10 cellular contexts compared by ENCODE assay signal in genomic region chr7:131076711-131077170, GRCh38.
DNase-seq lines count a peak whose midpoint lies in the region; ATAC-seq, FAIRE-seq and TF ChIP-seq lines count a peak whose summit lies in the region.
"Had no signal": no experiment of that assay in that cellular context is flagged by ENCODE, and none has a peak within 500 bp of the region (broad histone marks: within the 10 kb centered on the region; RNA-seq: fewer than 3 reads in every experiment).

No MANE protein-coding gene starts in this region.

- no peak overlapping the region for H3K4me3 ChIP-seq in testis

- CTCF ChIA-PET in HEK293T (lab: Yijun Ruan, JAX) = no interaction called here

- H3K4me3 Mint-ChIP-seq in activated T-helper 17 cell treated with anti-CD3 and anti-CD28 coated beads, Interleukin-2, amount 50 U/mL, for 72 hours = peak overlapping the region; percentile 54
- H3K4me3 Mint-ChIP-seq in stimulated activated effector memory CD8-positive, alpha-beta T cell treated with anti-CD3 and anti-CD28 coated beads, Interleukin-12 subunit alpha, Interleukin-12 subunit beta, amount 100 ng/mL, for 72 hours = peak overlapping the region; percentile 22
- H3K4me3 Mint-ChIP-seq: endodermal cell had no signal

- H3K9me3 Mint-ChIP-seq in activated T-helper 17 cell treated with anti-CD3 and anti-CD28 coated beads, Interleukin-2, amount 50 U/mL, for 72 hours = no peaks in the 10 kb centered on the region
- H3K9me3 Mint-ChIP-seq in stimulated activated effector memory CD8-positive, alpha-beta T cell treated with anti-CD3 and anti-CD28 coated beads, Interleukin-12 subunit alpha, Interleukin-12 subunit beta, amount 100 ng/mL, for 72 hours = no peaks in the 10 kb centered on the region
- H3K9me3 Mint-ChIP-seq: endodermal cell had no signal

- no peaks in the 10 kb centered on the region for H3K36me3 ChIP-seq in testis (ENCODE audit: low read depth, missing control alignments)

- intact Hi-C loops in testis (cut with DNase I; ENCODE audit: low total_unique reads) = no loop called here

- no peaks in the 10 kb centered on the region for H3K36me3 Mint-ChIP-seq in activated T-helper 17 cell treated with anti-CD3 and anti-CD28 coated beads, Interleukin-2, amount 50 U/mL, for 72 hours (ENCODE audit: low read depth)
- H3K36me3 Mint-ChIP-seq in stimulated activated effector memory CD8-positive, alpha-beta T cell treated with anti-CD3 and anti-CD28 coated beads, Interleukin-12 subunit alpha, Interleukin-12 subunit beta, amount 100 ng/mL, for 72 hours = peaks cover 2% of the 10 kb centered on the region

- no peaks in the 10 kb centered on the region for H3K9me3 ChIP-seq in testis

- H3K4me1 Mint-ChIP-seq in activated T-helper 17 cell treated with anti-CD3 and anti-CD28 coated beads, Interleukin-2, amount 50 U/mL, for 72 hours = peaks cover 25% of the 10 kb centered on the region
- peaks cover 45% of the 10 kb centered on the region for H3K4me1 Mint-ChIP-seq in stimulated activated effector memory CD8-positive, alpha-beta T cell treated with anti-CD3 and anti-CD28 coated beads, Interleukin-12 subunit alpha, Interleukin-12 subunit beta, amount 100 ng/mL, for 72 hours

- WGBS in testis, 2 donors = 41 to 46% methylated on average over 4 of the region's 4 CpGs

- no peaks in the 10 kb centered on the region for H3K27me3 ChIP-seq in testis

- TF ChIP-seq POLR2A in testis (IDR thresholded peaks at IDR 0.05) (no peak), H54 (IDR thresholded peaks at IDR 0.05; ENCODE audit: low read depth, low read length) (no peak)

- POLR2A ChIA-PET in HEK293T (lab: Yijun Ruan, JAX) = no interaction called here

- H3K27ac ChIP-seq in testis = peak overlapping the region in 1 of 2 donors; percentile 65
- H3K27ac ChIP-seq: KMS-11 had no signal

- no peaks in the 10 kb centered on the region for H3K27me3 Mint-ChIP-seq in activated T-helper 17 cell treated with anti-CD3 and anti-CD28 coated beads, Interleukin-2, amount 50 U/mL, for 72 hours

- FAIRE-seq in H54 (lab: Jason Lieb, UNC) = no peak

- DNase-seq in HEK293T (ENCODE audit: extremely low spot score) (peak; percentile 13), foreskin melanocyte (peak; percentile 95), testis (no peak), H54 (ENCODE audit: insufficient read length, low spot score) (no peak)
- DNase-seq in stimulated activated effector memory CD8-positive, alpha-beta T cell treated with anti-CD3 and anti-CD28 coated beads, Interleukin-12 subunit alpha, Interleukin-12 subunit beta, amount 100 ng/mL, for 72 hours (ENCODE audit: low spot score in 2 of 2) = no peak
- DNase-seq: endodermal cell, NCI-H446 treated with DMSO at 0.1 percent for 48 hours had no signal

- TF ChIP-seq CTCF in testis (IDR thresholded peaks at IDR 0.05) = no peak

- peaks cover 34% of the 10 kb centered on the region for H3K4me1 ChIP-seq in testis

- H3K27ac Mint-ChIP-seq in activated T-helper 17 cell treated with anti-CD3 and anti-CD28 coated beads, Interleukin-2, amount 50 U/mL, for 72 hours = no peak overlapping the region
- no peak overlapping the region for H3K27ac Mint-ChIP-seq in stimulated activated effector memory CD8-positive, alpha-beta T cell treated with anti-CD3 and anti-CD28 coated beads, Interleukin-12 subunit alpha, Interleukin-12 subunit beta, amount 100 ng/mL, for 72 hours
- H3K27ac Mint-ChIP-seq: endodermal cell had no signal

- peak; percentile 53 for ATAC-seq in activated T-helper 17 cell treated with anti-CD3 and anti-CD28 coated beads, Interleukin-2, amount 50 U/mL, for 72 hours (replicated peaks)
- no peak for ATAC-seq in stimulated activated effector memory CD8-positive, alpha-beta T cell treated with anti-CD3 and anti-CD28 coated beads, Interleukin-12 subunit alpha, Interleukin-12 subunit beta, amount 100 ng/mL, for 72 hours
- no peak for ATAC-seq in HG03175 (IDR thresholded peaks at IDR 0.05; ENCODE audit: unreplicated experiment)

TF ChIP-seq in HEK293T, 16 proteins besides CTCF, POLR2A, EP300 and RAD21:
- TF ChIP-seq NFRKB (IDR thresholded peaks at IDR 0.05) (no peak), TARDBP (IDR thresholded peaks at IDR 0.05) (no peak), ELF4 (IDR thresholded peaks at IDR 0.05) (no peak), FOXK2 (IDR thresholded peaks at IDR 0.05) (no peak), HDGF (IDR thresholded peaks at IDR 0.05; ENCODE audit: borderline replicate concordance) (no peak), FOXA1 (IDR thresholded peaks at IDR 0.05) (no peak), ARNT (IDR thresholded peaks at IDR 0.05) (no peak), CTBP1 (IDR thresholded peaks at IDR 0.05; ENCODE audit: borderline replicate concordance) (no peak), SUZ12 (IDR thresholded peaks at IDR 0.05) (no peak), PKNOX1 (IDR thresholded peaks at IDR 0.05) (no peak), BHLHE40 (IDR thresholded peaks at IDR 0.05; ENCODE audit: borderline replicate concordance) (no peak), SP1 (IDR thresholded peaks at IDR 0.05) (no peak), ZNF384 (IDR thresholded peaks at IDR 0.05) (no peak), LEF1 (IDR thresholded peaks at IDR 0.05; ENCODE audit: borderline replicate concordance) (no peak), L3MBTL2 (conservative IDR thresholded peaks at IDR 0.05) (no peak), FOXM1 (IDR thresholded peaks at IDR 0.05; ENCODE audit: borderline replicate concordance) (no peak)

Comparison
In these comparisons a context has a peak if more than half of its experiments do, and no peak if none do; other contexts are left out.
1. DNase-seq: peak in HEK293T (single experiment) and foreskin melanocyte (single experiment); none in stimulated activated effector memory CD8-positive, alpha-beta T cell treated with anti-CD3 and anti-CD28 coated beads, Interleukin-12 subunit alpha, Interleukin-12 subunit beta, amount 100 ng/mL, for 72 hours (0 of 2), testis (single experiment) and H54 (single experiment).